Comparison of ENCODE assay signal across 8 cellular contexts in the genomic region with DNA sequence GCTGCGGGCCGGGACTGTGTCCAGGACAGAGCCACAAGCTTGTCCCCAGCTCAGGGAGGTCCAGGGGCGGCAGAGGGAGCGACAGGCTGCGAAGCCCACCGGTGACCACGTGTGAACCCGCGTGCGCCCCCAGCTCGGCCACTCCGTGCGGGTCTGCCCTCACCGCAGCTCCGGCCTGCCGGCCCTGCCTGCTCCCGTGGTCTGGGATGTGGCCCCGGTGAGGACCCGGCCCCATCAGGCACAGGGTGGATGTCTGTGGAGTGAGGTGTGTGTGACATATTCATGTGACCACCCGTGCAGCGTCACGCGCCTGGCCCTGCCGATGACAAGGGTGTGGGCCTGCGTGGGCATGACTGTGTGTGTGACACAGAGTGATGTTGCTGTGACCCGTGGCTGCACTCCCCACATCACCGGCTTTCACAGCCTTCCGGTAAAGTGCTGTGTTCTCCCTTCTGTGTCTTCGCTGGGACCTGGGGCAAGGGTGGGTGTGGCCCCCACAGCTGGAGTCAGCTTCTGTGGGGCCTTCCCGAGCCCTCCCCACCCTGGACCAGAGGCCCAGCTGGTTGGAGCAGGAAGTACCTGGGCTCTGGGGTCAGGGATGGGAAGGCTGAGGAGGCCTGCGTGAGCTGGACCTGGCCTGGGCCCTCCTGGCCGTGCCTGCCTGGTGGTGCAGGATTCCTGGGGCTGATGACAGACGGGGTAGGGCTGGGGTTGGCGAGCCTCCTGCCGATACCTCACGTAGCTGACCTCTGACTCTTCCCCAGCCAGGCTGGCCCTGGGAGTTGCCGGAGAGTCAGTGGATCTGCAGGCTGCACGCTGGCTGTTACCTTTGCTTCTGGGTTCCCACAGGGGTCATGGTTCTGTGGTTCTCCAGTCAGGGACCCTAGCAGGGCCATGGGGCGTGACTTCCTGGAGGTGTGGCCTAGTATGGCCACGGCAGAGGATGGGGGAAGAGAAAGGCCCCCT. TPM values are rescaled to one million over a fixed set of nuclear protein-coding genes. Genes with fewer than 3 reads are reported as not detected.
A peak's percentile ranks its signal among the peaks of the same experiment; 100 is the strongest.
DNase-seq lines count a peak whose midpoint lies in the region; FAIRE-seq and TF ChIP-seq lines count a peak whose summit lies in the region.

No MANE protein-coding gene starts in this region.

- H3K4me3 ChIP-seq in endothelial cell of umbilical vein (replicated peaks in 1 of 3; ENCODE audit: insufficient read depth in 1 of 3, low read depth in 1 of 3, low read length in 3 of 3) (no peak overlapping the region), prostate gland (peak overlapping the region; percentile 37 to 42)

- TF ChIP-seq POLR2A in GM12891 (IDR thresholded peaks at IDR 0.05; ENCODE audit: low read depth, low read length) (no peak), endothelial cell of umbilical vein (IDR thresholded peaks at IDR 0.05; ENCODE audit: low read depth, low read length) (no peak), prostate gland (IDR thresholded peaks at IDR 0.05) (no peak)

- H3K27ac ChIP-seq in endothelial cell of umbilical vein (ENCODE audit: insufficient read depth, low read depth, low read length), result no peak overlapping the region
- H3K27ac ChIP-seq in prostate gland, result no peak overlapping the region

- no peaks in the 10 kb centered on the region for H3K79me2 ChIP-seq in endothelial cell of umbilical vein (ENCODE audit: control insufficient read depth, insufficient read depth, low read length)

- H3K4me2 ChIP-seq in endothelial cell of umbilical vein (ENCODE audit: insufficient read depth, low read length), result peak overlapping the region; percentile 27

- H3K27me3 ChIP-seq in endothelial cell of umbilical vein (ENCODE audit: control insufficient read depth in 2 of 2, insufficient read depth in 2 of 2, low read length in 2 of 2), result no peaks in the 10 kb centered on the region
- H3K27me3 ChIP-seq in prostate gland (replicated peaks; ENCODE audit: insufficient read depth), result no peaks in the 10 kb centered on the region

- H3K9ac ChIP-seq in endothelial cell of umbilical vein (replicated peaks; ENCODE audit: extremely low read depth, insufficient read depth, low read length), result no peak overlapping the region

- intact Hi-C loops in endothelial cell of umbilical vein (cut with micrococcal nuclease), result loop anchor here (1.0 kb wide), 1 partner anchor 111 kb away; the partner anchor contains the start of gene NOC2L
- intact Hi-C loops in prostate gland (cut with DNase I), result no loop called here

- H3K36me3 ChIP-seq in endothelial cell of umbilical vein (ENCODE audit: control insufficient read depth in 2 of 2, extremely low read depth in 1 of 2, insufficient read depth in 2 of 2, low read length in 2 of 2) (no peaks in the 10 kb centered on the region), prostate gland (no peaks in the 10 kb centered on the region)

- no TSS peak for BruUV-seq in endothelial cell of umbilical vein (replicated peaks; lab: Mats Ljungman, UMichigan)

- WGBS in prostate gland, result 58% methylated on average over 35 of the region's 40 CpGs

- DNase-seq in GM12891 (ENCODE audit: insufficient read length, low spot score) (no peak), HuH-7.5 (ENCODE audit: low spot score) (peak; percentile 80), endothelial cell of umbilical vein (ENCODE audit: low read depth, low spot score) (no peak), prostate gland (ENCODE audit: low spot score) (no peak), SIG-M5 (lab: John Stamatoyannopoulos, UW) (no peak), NCI-H1694 (lab: John Stamatoyannopoulos, UW) (no peak), nucleus accumbens (lab: John Stamatoyannopoulos, UW) (no peak), NCI-H1105 treated with DMSO at 0.1 percent for 48 hours (lab: John Stamatoyannopoulos, UW) (no peak)

- dilution Hi-C loops in endothelial cell of umbilical vein (cut with MboI; ENCODE audit: extremely low pct_ligation_motif_present, low sequenced_read_pairs), result no loop called here

- TF ChIP-seq CTCF in endothelial cell of umbilical vein (IDR thresholded peaks at IDR 0.05; ENCODE audit: extremely low read depth in 1 of 2, insufficient read depth in 1 of 2, low read depth in 1 of 2, low read length in 2 of 2) (no peak), prostate gland (IDR thresholded peaks at IDR 0.05) (no peak)

- no peaks in the 10 kb centered on the region for H3K9me1 ChIP-seq in endothelial cell of umbilical vein (replicated peaks; ENCODE audit: control insufficient read depth, extremely low read depth, insufficient read depth, low read length)

- CTCF ChIA-PET in endothelial cell of umbilical vein (lab: Charles Lee), result interaction anchor here (1.3 kb wide), 1 partner anchor 222 kb away, joined by 4 read pairs; no protein-coding TSS in a partner anchor

- H3K9me3 ChIP-seq in endothelial cell of umbilical vein (replicated peaks; ENCODE audit: control insufficient read depth, insufficient read depth, low read length), result no peaks in the 10 kb centered on the region
- H3K9me3 ChIP-seq in prostate gland, result no peaks in the 10 kb centered on the region

- peak; percentile 57 for FAIRE-seq in GM12891 (lab: Jason Lieb, UNC)
- no peak for FAIRE-seq in endothelial cell of umbilical vein (lab: Jason Lieb, UNC)

- POLR2A ChIA-PET in endothelial cell of umbilical vein (lab: Charles Lee), result no interaction called here

- H3K4me1 ChIP-seq in endothelial cell of umbilical vein (ENCODE audit: control insufficient read depth, extremely low read depth, insufficient read depth, low read length), result no peaks in the 10 kb centered on the region
- H3K4me1 ChIP-seq in prostate gland (replicated peaks), result peaks cover 2% of the 10 kb centered on the region

- peak overlapping the region; percentile 9 for H2AFZ ChIP-seq in endothelial cell of umbilical vein (ENCODE audit: low read depth, low read length)

- H4K20me1 ChIP-seq in endothelial cell of umbilical vein (replicated peaks; ENCODE audit: control insufficient read depth, extremely low read depth, insufficient read depth, low read length), result no peaks in the 10 kb centered on the region

TF ChIP-seq in GM12891, 5 proteins besides CTCF, POLR2A, EP300 and RAD21 (continues in another document):
- TF ChIP-seq TAF1 (IDR thresholded peaks at IDR 0.05; ENCODE audit: low read depth, low read length) (no peak), SPI1 (IDR thresholded peaks at IDR 0.05; ENCODE audit: low read depth, low read length) (no peak), PAX5 (IDR thresholded peaks at IDR 0.05; ENCODE audit: insufficient read depth, low read length, severe bottlenecking) (no peak), POU2F2 (IDR thresholded peaks at IDR 0.05; ENCODE audit: low read depth, low read length) (no peak)

TF ChIP-seq in endothelial cell of umbilical vein, 7 proteins besides CTCF, POLR2A, EP300 and RAD21 (continues in another document):
- TF ChIP-seq MYC (IDR thresholded peaks at IDR 0.05; ENCODE audit: low read depth, low read length) (no peak), EZH2 (IDR thresholded peaks at IDR 0.05; ENCODE audit: borderline replicate concordance, low read depth, low read length, severe bottlenecking) (no peak)

RNA-seq across cellular contexts. Expression of gene RNF223, which starts 4.1 kb away (rescaled TPM):
- 0.08 TPM for polyA plus RNA-seq in GM12891 (2012; ENCODE audit: low read depth, missing spikeins)
- total RNA-seq in endothelial cell of umbilical vein (not detected in 2 replicates), prostate gland (1 to 10 TPM; 1.4 to 1.8 TPM)
- polyA plus RNA-seq in endothelial cell of umbilical vein, result not detected in 2 replicates
- not detected in 2 replicates for polyA plus RNA-seq in endothelial cell of umbilical vein (2011; cell fraction: cytosol; rRNA removed)
- polyA plus RNA-seq in endothelial cell of umbilical vein (2011; cell fraction: nucleus; rRNA removed), result not detected in 2 replicates
- not detected in 2 replicates for polyA plus RNA-seq in endothelial cell of umbilical vein (2012)
- not detected in 2 replicates for polyA minus RNA-seq in endothelial cell of umbilical vein
- polyA minus RNA-seq in endothelial cell of umbilical vein (2011; cell fraction: cytosol; rRNA and poly(A)+ RNA removed), result 3.4 TPM
- not detected in 2 replicates for polyA minus RNA-seq in endothelial cell of umbilical vein (2011; cell fraction: nucleus; rRNA and poly(A)+ RNA removed)

RNA-seq across cellular contexts. Expression of gene C1orf159, which starts 45.9 kb away (rescaled TPM):
- polyA plus RNA-seq in GM12891 (2012; ENCODE audit: low read depth, missing spikeins), result 7.1 TPM
- total RNA-seq in endothelial cell of umbilical vein (19.7 and 20.1 TPM in 2 replicates), prostate gland (10 to 100 TPM; 20.0 to 26.4 TPM)
- 16.1 and 20.1 TPM in 2 replicates for polyA plus RNA-seq in endothelial cell of umbilical vein
- 6.9 and 10.8 TPM in 2 replicates for polyA plus RNA-seq in endothelial cell of umbilical vein (2011; cell fraction: cytosol; rRNA removed)
- 34.3 and 36.5 TPM in 2 replicates for polyA plus RNA-seq in endothelial cell of umbilical vein (2011; cell fraction: nucleus; rRNA removed)
- polyA plus RNA-seq in endothelial cell of umbilical vein (2012), result 7.3 and 8.7 TPM in 2 replicates
- polyA minus RNA-seq in endothelial cell of umbilical vein, result 3.6 and 4.6 TPM in 2 replicates
- 9.5 TPM for polyA minus RNA-seq in endothelial cell of umbilical vein (2011; cell fraction: cytosol; rRNA and poly(A)+ RNA removed)
- polyA minus RNA-seq in endothelial cell of umbilical vein (2011; cell fraction: nucleus; rRNA and poly(A)+ RNA removed), result 6.0 and 13.7 TPM in 2 replicates

RNA-seq across cellular contexts. Expression of gene AGRN, which starts 50.1 kb away (rescaled TPM):
- polyA plus RNA-seq in GM12891 (2012; ENCODE audit: low read depth, missing spikeins), result 14.4 TPM
- total RNA-seq in endothelial cell of umbilical vein (67.8 and 75.6 TPM in 2 replicates), prostate gland (10 to 100 TPM; 87.7 to 92.4 TPM)
- 66.6 and 78.9 TPM in 2 replicates for polyA plus RNA-seq in endothelial cell of umbilical vein
- 37.4 and 54.0 TPM in 2 replicates for polyA plus RNA-seq in endothelial cell of umbilical vein (2011; cell fraction: cytosol; rRNA removed)
- 180 and 187 TPM in 2 replicates for polyA plus RNA-seq in endothelial cell of umbilical vein (2011; cell fraction: nucleus; rRNA removed)
- polyA plus RNA-seq in endothelial cell of umbilical vein (2012), result 59.5 and 122 TPM in 2 replicates
- polyA minus RNA-seq in endothelial cell of umbilical vein, result 54.3 and 61.2 TPM in 2 replicates
- polyA minus RNA-seq in endothelial cell of umbilical vein (2011; cell fraction: cytosol; rRNA and poly(A)+ RNA removed), result 32.9 TPM
- 40.7 and 70.5 TPM in 2 replicates for polyA minus RNA-seq in endothelial cell of umbilical vein (2011; cell fraction: nucleus; rRNA and poly(A)+ RNA removed)

RNA-seq across cellular contexts. Expression of gene ISG15, which starts 56.7 kb away (rescaled TPM):
- 191 TPM for polyA plus RNA-seq in GM12891 (2012; ENCODE audit: low read depth, missing spikeins)
- total RNA-seq in endothelial cell of umbilical vein (44.6 and 47.6 TPM in 2 replicates), prostate gland (10 to 100 TPM; 22.3 to 27.2 TPM)
- polyA plus RNA-seq in endothelial cell of umbilical vein, result 154 and 220 TPM in 2 replicates
- 57.5 and 90.1 TPM in 2 replicates for polyA plus RNA-seq in endothelial cell of umbilical vein (2011; cell fraction: cytosol; rRNA removed)
- polyA plus RNA-seq in endothelial cell of umbilical vein (2011; cell fraction: nucleus; rRNA removed), result 19.9 and 21.4 TPM in 2 replicates
- polyA plus RNA-seq in endothelial cell of umbilical vein (2012), result 63.6 and 84.9 TPM in 2 replicates
- 24.4 and 32.6 TPM in 2 replicates for polyA minus RNA-seq in endothelial cell of umbilical vein
- 23.7 TPM for polyA minus RNA-seq in endothelial cell of umbilical vein (2011; cell fraction: cytosol; rRNA and poly(A)+ RNA removed)
- 3.4 and 8.0 TPM in 2 replicates for polyA minus RNA-seq in endothelial cell of umbilical vein (2011; cell fraction: nucleus; rRNA and poly(A)+ RNA removed)

Comparison
In these comparisons a context has a peak if more than half of its experiments do, and no peak if none do; other contexts are left out.
1. H3K4me3 ChIP-seq: peak in prostate gland (2 of 2); none in endothelial cell of umbilical vein (0 of 3).